19 cellular contexts compared by ENCODE assay signal in the genomic region with DNA sequence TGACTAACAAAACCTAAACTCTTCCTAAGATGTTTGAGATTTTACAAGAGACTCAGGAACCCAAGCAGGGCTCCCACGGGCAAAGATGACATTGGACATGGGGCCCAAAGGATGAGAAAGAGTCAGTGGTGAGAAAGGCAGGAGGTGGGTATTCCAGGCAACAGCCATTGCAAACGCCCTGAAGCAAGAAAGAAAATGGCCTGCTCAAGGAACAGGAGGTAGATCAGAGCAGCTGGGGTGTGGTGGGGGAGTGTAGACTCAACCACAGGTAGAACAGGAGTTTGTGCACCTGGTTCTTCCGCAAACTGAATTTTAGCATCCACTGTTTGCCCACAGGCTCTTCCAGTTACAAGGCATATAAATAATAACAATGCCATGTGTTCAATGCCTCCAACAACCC. TPM values are rescaled to one million over a fixed set of nuclear protein-coding genes. Genes with fewer than 3 reads are reported as not detected.
"Had no signal": no experiment of that assay in that cellular context is flagged by ENCODE, and none has a peak within 500 bp of the region (broad histone marks: within the 10 kb centered on the region; RNA-seq: fewer than 3 reads in every experiment).

No MANE protein-coding gene starts in this region.

- ATAC-seq: activated naive CD8-positive, alpha-beta T cell treated with anti-CD3 and anti-CD28 coated beads, Interleukin-2, amount 50 U/mL, for 24 hours; gastroesophageal sphincter; heart left ventricle; left ventricle myocardium superior; pancreas had no signal

- H3K9me3 ChIP-seq: gastroesophageal sphincter, heart left ventricle, pancreas, transverse colon, vagina had no signal

- H3K27me3 ChIP-seq: vagina had no signal

- H3K36me3 ChIP-seq: brain microvascular endothelial cell, gastroesophageal sphincter, heart left ventricle, pancreas, transverse colon, vagina had no signal

- H3K4me3 ChIP-seq: gastroesophageal sphincter, heart left ventricle, pancreas, transverse colon had no signal

- H3K27ac ChIP-seq: brain microvascular endothelial cell, gastroesophageal sphincter, heart left ventricle, pancreas, transverse colon, vagina had no signal

- DNase-seq: activated CD4-positive, alpha-beta T cell treated with anti-CD3 and anti-CD28 coated beads, Interleukin-2, amount 10 ng/mL, durations not matched to agents 24 days and 14 days; activated effector memory CD4-positive, alpha-beta T cell treated with Interleukin-2 at 50 U/mL for 16 hours; activated naive CD4-positive, alpha-beta T cell treated with anti-CD3 and anti-CD28 coated beads, Interleukin-2, amount 10 ng/mL, durations not matched to agents 7 days and 5 days; activated naive CD8-positive, alpha-beta T cell treated with anti-CD3 and anti-CD28 coated beads, Interleukin-2, amount 50 U/mL, for 24 hours; activated T-cell treated with anti-CD3 and anti-CD28 coated beads, Interleukin-2, amount 50 U/mL, for 1 hour; anterior cingulate cortex; brain microvascular endothelial cell; central memory CD4-positive, alpha-beta T cell; left ventricle myocardium superior; pancreas; stimulated activated naive CD4-positive, alpha-beta T cell treated with Interleukin-2 at 50 U/mL for 16 hours; T1000; transverse colon had no signal

RNA-seq across cellular contexts. Expression of a gene that starts 3.3 kb away (rescaled TPM):
- total RNA-seq: activated CD4-positive, alpha-beta T cell treated with anti-CD3 and anti-CD28 coated beads, Interleukin-2, amount 10 ng/mL, durations not matched to agents 24 days and 14 days; kidney epithelial cell; mononuclear cell; T-helper 1 cell treated with Interleukin-12 subunit alpha and Interleukin-12 subunit beta and Interleukin-4 antibody, amounts not matched to agents 30 ng/mL and 1 ng/mL, for 36 hours had no signal
